Comparison of ENCODE assay signal across 19 cellular contexts in genomic region chr10:130558778-130559177, GRCh38.
DNase-seq lines count a peak whose midpoint lies in the region; ATAC-seq and TF ChIP-seq lines count a peak whose summit lies in the region.
"Had no signal": no experiment of that assay in that cellular context is flagged by ENCODE, and none has a peak within 500 bp of the region (broad histone marks: within the 10 kb centered on the region; RNA-seq: fewer than 3 reads in every experiment).

No MANE protein-coding gene starts in this region.

- no peaks in the 10 kb centered on the region for H3K27me3 Mint-ChIP-seq in natural killer cell (ENCODE audit: low read depth in 2 of 2)
- H3K27me3 Mint-ChIP-seq: B cell, IgD-negative memory B cell had no signal

- no peaks in the 10 kb centered on the region for H4K20me1 ChIP-seq in BLaER1

- intact Hi-C loops in natural killer cell (cut with micrococcal nuclease) = no loop called here

- ATAC-seq in natural killer cell = no peak
- ATAC-seq in HG02840 (IDR thresholded peaks at IDR 0.05; ENCODE audit: low FRiP score, unreplicated experiment) = no peak
- ATAC-seq in HG02970 (IDR thresholded peaks at IDR 0.05; ENCODE audit: low FRiP score, unreplicated experiment) = no peak
- ATAC-seq: HepG2 had no signal

- no peaks in the 10 kb centered on the region for H3K27me3 ChIP-seq in BLaER1

- no peak for TF ChIP-seq CTCF in natural killer cell (IDR thresholded peaks at IDR 0.05)

- no peak overlapping the region for H3K4me3 ChIP-seq in BLaER1
- H3K4me3 ChIP-seq: HAP-1 had no signal

- no peaks in the 10 kb centered on the region for H3K36me3 Mint-ChIP-seq in natural killer cell
- H3K36me3 Mint-ChIP-seq: IgD-negative memory B cell had no signal

- DNase-seq in ELF-1 (ENCODE audit: low read depth, low spot score) (peak; percentile 1), NCI-H2171 treated with DMSO at 0.1 percent for 48 hours (lab: John Stamatoyannopoulos, UW) (peak; percentile 28), left kidney (ENCODE audit: low read depth, low spot score) (peak; percentile 71), natural killer cell (no peak)
- no peak for DNase-seq in effector CD4-positive, alpha-beta T cell
- DNase-seq: Caco-2; CD4-positive, alpha-beta T cell; DMS153; DMS79; GF-D8; KBM-7 had no signal

- no peak overlapping the region for H3K4me3 Mint-ChIP-seq in natural killer cell
- H3K4me3 Mint-ChIP-seq: B cell; CD4-positive, alpha-beta T cell; IgD-negative memory B cell had no signal

- H3K9me3 Mint-ChIP-seq in natural killer cell = no peaks in the 10 kb centered on the region
- H3K9me3 Mint-ChIP-seq: CD4-positive, alpha-beta T cell; IgD-negative memory B cell had no signal

- H3K27ac ChIP-seq in BLaER1 = no peak overlapping the region
- H3K27ac ChIP-seq: C4-2B had no signal

- no peaks in the 10 kb centered on the region for H3K9me3 ChIP-seq in BLaER1
- H3K9me3 ChIP-seq: Caco-2, HAP-1 had no signal

- H3K9ac ChIP-seq in BLaER1 = no peak overlapping the region

- H3K4me2 ChIP-seq in BLaER1 = peak overlapping the region; percentile 61

- H3K36me3 ChIP-seq in BLaER1 = no peaks in the 10 kb centered on the region
- H3K36me3 ChIP-seq: HAP-1 had no signal

- H3K4me1 Mint-ChIP-seq in natural killer cell = no peaks in the 10 kb centered on the region
- H3K4me1 Mint-ChIP-seq: B cell had no signal

- peaks cover 98% of the 10 kb centered on the region for H3K4me1 ChIP-seq in BLaER1
- H3K4me1 ChIP-seq: Caco-2, HAP-1 had no signal

- H3K27ac Mint-ChIP-seq in natural killer cell = no peak overlapping the region
- H3K27ac Mint-ChIP-seq: B cell; CD4-positive, alpha-beta T cell; IgD-negative memory B cell had no signal

Comparison
In these comparisons a context has a peak if more than half of its experiments do, and no peak if none do; other contexts are left out.
1. DNase-seq: peak in ELF-1 (single experiment), NCI-H2171 treated with DMSO at 0.1 percent for 48 hours (single experiment) and left kidney (single experiment); none in natural killer cell (single experiment) and effector CD4-positive, alpha-beta T cell (single experiment).